Comparison of ENCODE assay signal across 8 cellular contexts in genomic region chrX:20442597-20442996, GRCh38.
DNase-seq lines count a peak whose midpoint lies in the region; ATAC-seq and TF ChIP-seq lines count a peak whose summit lies in the region.

No MANE protein-coding gene starts in this region.

- no TSS peak for BruUV-seq in PC-9 (replicated peaks; lab: Mats Ljungman, UMichigan)

- peak; percentile 79 for TF ChIP-seq CTCF in PC-9 (conservative IDR thresholded peaks at IDR 0.05)
- peak; percentile 38 to 55 for TF ChIP-seq CTCF in fibroblast of lung (conservative IDR thresholded peaks at IDR 0.05 in 1 of 2, IDR thresholded peaks at IDR 0.05 in 1 of 2; ENCODE audit: low read depth in 1 of 2, low read length in 2 of 2)
- TF ChIP-seq CTCF in neural crest cell (conservative IDR thresholded peaks at IDR 0.05), result peak; percentile 71

- no peak overlapping the region for H3K4me3 Mint-ChIP-seq in neural crest cell
- no peak overlapping the region for H3K4me3 Mint-ChIP-seq in stimulated activated naive CD8-positive, alpha-beta T cell treated with anti-CD3 and anti-CD28 coated beads, Interleukin-15, amount 100 ng/mL, for 72 hours

- H3K27ac Mint-ChIP-seq in neural crest cell (ENCODE audit: unreplicated experiment), result no peak overlapping the region
- peak overlapping the region in 1 of 2 donors; percentile 27 for H3K27ac Mint-ChIP-seq in stimulated activated naive CD8-positive, alpha-beta T cell treated with anti-CD3 and anti-CD28 coated beads, Interleukin-15, amount 100 ng/mL, for 72 hours

- no peaks in the 10 kb centered on the region for H3F3A ChIP-seq in PC-9 (ENCODE audit: insufficient read depth, low read depth)

- intact Hi-C loops in PC-9 (cut with micrococcal nuclease; ENCODE audit: unreplicated experiment), result loop anchor here (1.0 to 10.0 kb wide), 4 partner anchors 175 to 538 kb away; partner anchors contain the start of gene EIF1AX

- no peaks in the 10 kb centered on the region for H3K9me3 ChIP-seq in PC-9 (ENCODE audit: insufficient read depth, low read depth)
- no peaks in the 10 kb centered on the region for H3K9me3 ChIP-seq in fibroblast of lung (ENCODE audit: control insufficient read depth, insufficient read depth, low read depth, low read length)

- H3K79me2 ChIP-seq in PC-9 (ENCODE audit: low read depth) (no peaks in the 10 kb centered on the region), fibroblast of lung (ENCODE audit: control insufficient read depth, insufficient read depth, low read length) (no peaks in the 10 kb centered on the region)

- H3K4me1 Mint-ChIP-seq in neural crest cell, result peaks cover 7% of the 10 kb centered on the region
- H3K4me1 Mint-ChIP-seq in stimulated activated naive CD8-positive, alpha-beta T cell treated with anti-CD3 and anti-CD28 coated beads, Interleukin-15, amount 100 ng/mL, for 72 hours, result peaks cover 73% of the 10 kb centered on the region

- ATAC-seq in GM19438 (IDR thresholded peaks at IDR 0.05; ENCODE audit: low read depth, unreplicated experiment), result peak; percentile 67
- ATAC-seq in stimulated activated naive CD8-positive, alpha-beta T cell treated with anti-CD3 and anti-CD28 coated beads, Interleukin-15, amount 100 ng/mL, for 72 hours, result peak; percentile 93

- CTCF ChIA-PET in PC-9 (lab: Charles Lee), result no interaction called here

- H3K4me1 ChIP-seq in PC-9 (replicated peaks; ENCODE audit: insufficient read depth) (peaks cover 7% of the 10 kb centered on the region; the same call in 1 of the 2 replicates), fibroblast of lung (ENCODE audit: control insufficient read depth, extremely low read depth, insufficient read depth, low read length) (no peaks in the 10 kb centered on the region)

- H3K9ac ChIP-seq in fibroblast of lung (ENCODE audit: insufficient read depth, low read length), result no peak overlapping the region

- H2AFZ ChIP-seq in PC-9, result no peak overlapping the region
- no peak overlapping the region for H2AFZ ChIP-seq in fibroblast of lung (ENCODE audit: low read length)

- H3K27me3 ChIP-seq in PC-9 (ENCODE audit: insufficient read depth, low read depth) (no peaks in the 10 kb centered on the region), fibroblast of lung (ENCODE audit: control insufficient read depth, insufficient read depth, low read length) (no peaks in the 10 kb centered on the region)

- H3K9me3 Mint-ChIP-seq in neural crest cell, result no peaks in the 10 kb centered on the region
- H3K9me3 Mint-ChIP-seq in stimulated activated naive CD8-positive, alpha-beta T cell treated with anti-CD3 and anti-CD28 coated beads, Interleukin-15, amount 100 ng/mL, for 72 hours, result no peaks in the 10 kb centered on the region

- no peak overlapping the region for H3K4me3 ChIP-seq in PC-9
- H3K4me3 ChIP-seq in fibroblast of lung (replicated peaks in 1 of 4; ENCODE audit: control extremely low read depth in 1 of 4, insufficient read depth in 1 of 4, low read depth in 3 of 4, low read length in 4 of 4), result no peak overlapping the region

- DNase-seq in Ammon's horn (ENCODE audit: low spot score) (peak; percentile 75), Kasumi-1 (lab: John Stamatoyannopoulos, UW) (peak; percentile 61 to 64), PC-9 (peak; percentile 60 to 74), fibroblast of lung (ENCODE audit: low read depth in 2 of 2) (peak; percentile 70 to 87), neural crest cell (ENCODE audit: low read depth, low spot score) (peak; percentile 56)
- DNase-seq in activated T-cell treated with anti-CD3 and anti-CD28 coated beads, Interleukin-2, amount 50 U/mL, for 1 hour, result peak; percentile 81
- peak; percentile 73 to 81 for DNase-seq in stimulated activated naive CD8-positive, alpha-beta T cell treated with anti-CD3 and anti-CD28 coated beads, Interleukin-15, amount 100 ng/mL, for 72 hours

- POLR2A ChIA-PET in PC-9 (lab: Charles Lee; ENCODE audit: unreplicated experiment), result no interaction called here

- no peaks in the 10 kb centered on the region for H3K36me3 ChIP-seq in PC-9 (ENCODE audit: low read depth)
- no peaks in the 10 kb centered on the region for H3K36me3 ChIP-seq in fibroblast of lung (ENCODE audit: control insufficient read depth, insufficient read depth, low read length)

- H3K4me2 ChIP-seq in PC-9 (no peak overlapping the region), fibroblast of lung (ENCODE audit: extremely low read depth, insufficient read depth, low read length) (no peak overlapping the region)

- H3K27ac ChIP-seq in PC-9, result no peak overlapping the region
- no peak overlapping the region for H3K27ac ChIP-seq in fibroblast of lung (ENCODE audit: insufficient read depth, low read length)

- peaks cover 4% of the 10 kb centered on the region for H3K27me3 Mint-ChIP-seq in neural crest cell (ENCODE audit: low read depth)
- no peaks in the 10 kb centered on the region for H3K27me3 Mint-ChIP-seq in stimulated activated naive CD8-positive, alpha-beta T cell treated with anti-CD3 and anti-CD28 coated beads, Interleukin-15, amount 100 ng/mL, for 72 hours

- H3K9me2 ChIP-seq in PC-9 (ENCODE audit: insufficient read depth), result no peaks in the 10 kb centered on the region

- no peaks in the 10 kb centered on the region for H4K20me1 ChIP-seq in PC-9 (ENCODE audit: insufficient read depth)
- H4K20me1 ChIP-seq in fibroblast of lung (ENCODE audit: control insufficient read depth, extremely low read depth, insufficient read depth, low read length), result no peaks in the 10 kb centered on the region

- no peaks in the 10 kb centered on the region for H3K36me3 Mint-ChIP-seq in neural crest cell (ENCODE audit: low read depth)
